9 cellular contexts compared by ENCODE assay signal in the genomic region with DNA sequence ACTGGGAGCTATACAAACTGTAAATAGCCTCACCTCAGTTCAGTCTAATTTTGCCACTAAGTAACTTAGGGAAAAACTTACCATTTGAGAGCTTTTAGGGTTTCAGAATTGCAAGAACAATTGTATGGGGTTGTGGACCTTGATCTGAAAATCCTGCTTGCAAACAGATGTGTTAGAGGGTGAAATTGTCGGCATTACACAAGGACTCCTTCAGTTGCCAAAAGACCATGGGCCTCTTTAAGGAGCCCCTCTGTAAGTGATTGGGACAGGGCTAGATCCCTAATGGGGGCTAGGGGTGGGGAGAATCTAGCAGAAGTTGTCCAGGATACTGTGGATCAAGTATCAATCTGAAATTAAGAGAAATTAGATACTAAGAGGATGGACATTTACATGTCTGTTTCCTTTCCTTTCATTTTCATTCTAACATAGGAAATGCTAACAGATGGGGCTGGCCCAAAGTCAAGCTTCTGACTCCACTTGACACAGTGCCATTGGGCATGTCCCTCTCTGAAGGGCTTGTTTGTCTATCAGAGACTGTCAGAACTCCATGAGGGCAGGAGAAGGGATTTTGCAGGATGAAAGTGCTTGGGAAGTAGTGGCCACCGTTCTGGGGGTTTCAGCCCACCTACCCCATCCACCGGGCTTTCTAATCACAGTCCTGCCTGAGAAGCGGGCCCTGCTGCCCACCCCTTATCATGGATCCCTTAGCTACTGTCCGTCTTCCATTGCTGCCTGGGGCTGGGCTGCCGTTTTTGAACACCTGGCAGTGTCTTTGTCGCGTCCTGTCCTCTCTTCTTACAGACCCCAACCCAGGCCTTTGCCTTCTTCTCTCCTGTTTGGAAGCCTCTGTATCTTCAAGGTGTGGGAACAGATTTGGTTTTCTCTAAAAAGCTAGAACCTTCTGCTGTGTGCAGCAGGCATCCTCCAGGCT. TPM values are rescaled to one million over a fixed set of nuclear protein-coding genes. Genes with fewer than 3 reads are reported as not detected.
A peak's percentile ranks its signal among the peaks of the same experiment; 100 is the strongest.
DNase-seq lines count a peak whose midpoint lies in the region; ATAC-seq and TF ChIP-seq lines count a peak whose summit lies in the region.
"Had no signal": no experiment of that assay in that cellular context is flagged by ENCODE, and none has a peak within 500 bp of the region (broad histone marks: within the 10 kb centered on the region; RNA-seq: fewer than 3 reads in every experiment).

No MANE protein-coding gene starts in this region.

- no peak overlapping the region for H3K27ac Mint-ChIP-seq in CD4-positive, alpha-beta T cell
- H3K27ac Mint-ChIP-seq: nephron progenitor cell had no signal

- no peaks in the 10 kb centered on the region for H3K27me3 ChIP-seq in heart left ventricle
- H3K27me3 ChIP-seq in CD4-positive, alpha-beta T cell (ENCODE audit: control insufficient read depth, insufficient read depth, low read length), result no peaks in the 10 kb centered on the region

- H3K4me3 ChIP-seq in heart left ventricle, result peak overlapping the region in 8 of 12 donors; percentile 3 to 46 (median 23)
- H3K4me3 ChIP-seq in skeletal muscle cell (ENCODE audit: low read depth, low read length), result peak overlapping the region; percentile 21

- CTCF ChIA-PET in CD4-positive, alpha-beta T cell (lab: Charles Lee), result no interaction called here

- WGBS in heart left ventricle, 4 donors, result 41 to 52% (median 42%) methylated on average over 8 of the region's 8 CpGs

- POLR2A ChIA-PET in CD4-positive, alpha-beta T cell (lab: Charles Lee), result no interaction called here

- no peaks in the 10 kb centered on the region for H3K4me1 Mint-ChIP-seq in CD4-positive, alpha-beta T cell (ENCODE audit: low read depth)

- no peaks in the 10 kb centered on the region for H3K27me3 Mint-ChIP-seq in CD4-positive, alpha-beta T cell

- peak overlapping the region in 11 of 12 donors; percentile 46 to 83 (median 70) for H3K27ac ChIP-seq in heart left ventricle
- H3K27ac ChIP-seq in CD4-positive, alpha-beta T cell (ENCODE audit: low read depth, low read length), result no peak overlapping the region

- no peaks in the 10 kb centered on the region for H3K9me3 Mint-ChIP-seq in CD4-positive, alpha-beta T cell
- H3K9me3 Mint-ChIP-seq: nephron progenitor cell had no signal

- H3K4me3 Mint-ChIP-seq in CD4-positive, alpha-beta T cell, result no peak overlapping the region
- H3K4me3 Mint-ChIP-seq: nephron progenitor cell had no signal

- peaks cover 0 to 46% (median 27%) of the 10 kb centered on the region in 12 donors for H3K4me1 ChIP-seq in heart left ventricle

- H3K9me3 ChIP-seq in heart left ventricle, result no peaks in the 10 kb centered on the region
- H3K9me3 ChIP-seq in CD4-positive, alpha-beta T cell (ENCODE audit: control insufficient read depth, low read length), result no peaks in the 10 kb centered on the region

- intact Hi-C loops in heart left ventricle (cut with DNase I), result loop anchor here in 7 of 10 donors (2.0 to 10.0 kb wide), 3 partner anchors 54 to 178 kb away; a partner anchor contains a TSS
- intact Hi-C loops in CD4-positive, alpha-beta T cell (cut with DNase I, micrococcal nuclease), result no loop called here

- H3K36me3 ChIP-seq in heart left ventricle, result no peaks in the 10 kb centered on the region

- DNase-seq in GM03348 (ENCODE audit: low spot score) (peak; percentile 73), anterior cingulate cortex (lab: John Stamatoyannopoulos, UW) (peak in 38 of 58 donors; percentile 5 to 78 (median 43)), heart left ventricle (peak in 4 of 5 donors; percentile 71 to 80 (median 72)), skeletal muscle cell (ENCODE audit: low read depth) (no peak), SKM-1 (lab: John Stamatoyannopoulos, UW; ENCODE audit: unreplicated experiment) (no peak), NCI-H146 treated with DMSO at 0.1 percent for 48 hours (lab: John Stamatoyannopoulos, UW; ENCODE audit: unreplicated experiment) (no peak)
- DNase-seq in CD4-positive, alpha-beta T cell, result no peak

- no peaks in the 10 kb centered on the region for H3K36me3 Mint-ChIP-seq in CD4-positive, alpha-beta T cell (ENCODE audit: low read depth)

- TF ChIP-seq CTCF in heart left ventricle (IDR thresholded peaks at IDR 0.05), result no peak
- no peak for TF ChIP-seq CTCF in CD4-positive, alpha-beta T cell (IDR thresholded peaks at IDR 0.05)

- ATAC-seq in heart left ventricle (peak in 3 of 4 donors; percentile 50 to 75 (median 69)), GM19395 (IDR thresholded peaks at IDR 0.05; ENCODE audit: unreplicated experiment) (no peak)
- ATAC-seq in CD4-positive, alpha-beta T cell (ENCODE audit: poor library complexity), result no peak

- no peak for TF ChIP-seq POLR2A in heart left ventricle (IDR thresholded peaks at IDR 0.05)

RNA-seq across cellular contexts. Expression of a gene that starts 54.7 kb away (rescaled TPM):
- total RNA-seq in heart left ventricle, result 1 to 10 TPM in 4 of 9 donors, under 1 TPM in 5; 0.39 to 1.7 (median 0.97) TPM
- polyA plus RNA-seq in heart left ventricle, result 1 to 10 TPM in 1 of 2 donors, under 1 TPM in 1; 0.53 to 1.1 TPM
- not detected for total RNA-seq in CD4-positive, alpha-beta T cell

Comparison
In these comparisons a context has a peak if more than half of its experiments do, and no peak if none do; other contexts are left out.
1. DNase-seq: peak in GM03348 (single experiment), anterior cingulate cortex (38 of 58) and heart left ventricle (4 of 5); none in skeletal muscle cell (single experiment), SKM-1 (single experiment), CD4-positive, alpha-beta T cell (0 of 10) and NCI-H146 treated with DMSO at 0.1 percent for 48 hours (single experiment).
2. ATAC-seq: peak in heart left ventricle (3 of 4); none in GM19395 (single experiment) and CD4-positive, alpha-beta T cell (single experiment).
3. intact Hi-C loops: an anchor here in heart left ventricle (2.0 to 10.0 kb wide); none called in CD4-positive, alpha-beta T cell.